28 cellular contexts compared by ENCODE assay signal in the genomic region with DNA sequence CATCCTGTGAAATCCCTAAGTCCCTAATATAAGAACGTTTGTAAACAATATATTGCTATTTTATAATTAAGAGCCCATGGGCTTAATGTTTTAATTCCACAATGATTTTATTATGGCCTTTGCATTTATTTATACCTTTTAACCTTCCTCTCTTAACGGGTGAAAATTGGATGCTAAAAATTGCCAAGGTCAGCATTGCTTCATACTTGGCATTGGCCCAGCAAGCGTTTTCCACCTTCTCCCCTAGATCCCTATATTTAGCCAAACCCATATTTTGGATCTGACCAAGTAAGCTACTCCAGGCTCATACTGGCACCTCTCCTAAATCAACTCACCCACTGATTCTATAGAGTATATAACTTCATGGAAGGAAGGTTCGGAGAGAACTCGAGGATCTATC.
"Had no signal": no experiment of that assay in that cellular context is flagged by ENCODE, and none has a peak within 500 bp of the region (broad histone marks: within the 10 kb centered on the region; RNA-seq: fewer than 3 reads in every experiment).

No MANE protein-coding gene starts in this region.

- H3K9ac ChIP-seq: parathyroid adenoma had no signal

- H3K27ac ChIP-seq: lower lobe of right lung, parathyroid adenoma, right atrium auricular region, sigmoid colon, spleen, suprapubic skin, tibial nerve, uterus had no signal

- H3K27me3 ChIP-seq: right atrium auricular region, sigmoid colon, spleen, tibial nerve, uterus had no signal

- FAIRE-seq: keratinocyte, small intestine had no signal

- H3K36me3 Mint-ChIP-seq: naive thymus-derived CD8-positive, alpha-beta T cell; stimulated activated effector memory CD8-positive, alpha-beta T cell treated with anti-CD3 and anti-CD28 coated beads, Interleukin-12 subunit alpha, Interleukin-12 subunit beta, amount 100 ng/mL, for 72 hours had no signal

- H2AFZ ChIP-seq: parathyroid adenoma had no signal

- ATAC-seq: left cardiac atrium; left lobe of liver; left ventricle myocardium superior; lower lobe of right lung; naive thymus-derived CD8-positive, alpha-beta T cell; stimulated activated effector memory CD8-positive, alpha-beta T cell treated with anti-CD3 and anti-CD28 coated beads, Interleukin-12 subunit alpha, Interleukin-12 subunit beta, amount 100 ng/mL, for 72 hours had no signal

- H3K9me3 ChIP-seq: lower lobe of right lung, right atrium auricular region, suprapubic skin, thoracic aorta, tibial nerve, uterus had no signal

- H3K4me1 ChIP-seq: lower lobe of right lung, parathyroid adenoma, right atrium auricular region, sigmoid colon, spleen, suprapubic skin, uterus had no signal

- H3K4me3 Mint-ChIP-seq: naive thymus-derived CD8-positive, alpha-beta T cell; nephron; neural crest cell; stimulated activated effector memory CD8-positive, alpha-beta T cell treated with anti-CD3 and anti-CD28 coated beads, Interleukin-12 subunit alpha, Interleukin-12 subunit beta, amount 100 ng/mL, for 72 hours; stimulated activated naive CD8-positive, alpha-beta T cell treated with anti-CD3 and anti-CD28 coated beads, Interleukin-15, Interleukin-2, amounts not matched to agents 100 ng/mL and 50 ng/mL, for 24 hours; type B pancreatic cell had no signal

- H3K36me3 ChIP-seq: lower lobe of right lung, right atrium auricular region, sigmoid colon, spleen, suprapubic skin, thoracic aorta, uterus had no signal

- DNase-seq: hippocampal formation; kidney glomerular epithelial cell; left cardiac atrium; left ventricle myocardium superior; lower lobe of right lung; mammary epithelial cell; mesenchymal stem cell; naive thymus-derived CD8-positive, alpha-beta T cell; nucleus accumbens; sigmoid colon; small intestine; spleen; stimulated activated CD4-positive, alpha-beta T cell treated with anti-CD3 and anti-CD28 coated beads, Interleukin-4, amount 100 ng/mL, for 24 hours; stimulated activated naive CD4-positive, alpha-beta T cell; uterus had no signal

- H3K27ac Mint-ChIP-seq: naive thymus-derived CD8-positive, alpha-beta T cell; nephron; progenitor cell of endocrine pancreas; stimulated activated effector memory CD8-positive, alpha-beta T cell treated with anti-CD3 and anti-CD28 coated beads, Interleukin-12 subunit alpha, Interleukin-12 subunit beta, amount 100 ng/mL, for 72 hours; stimulated activated naive CD8-positive, alpha-beta T cell treated with anti-CD3 and anti-CD28 coated beads, Interleukin-15, Interleukin-2, amounts not matched to agents 100 ng/mL and 50 ng/mL, for 24 hours; type B pancreatic cell had no signal

- H3K27me3 Mint-ChIP-seq: progenitor cell of endocrine pancreas, type B pancreatic cell had no signal

- H3K4me3 ChIP-seq: lower lobe of right lung, right atrium auricular region, sigmoid colon, spleen, suprapubic skin, tibial nerve, uterus had no signal

- H3K4me1 Mint-ChIP-seq: naive thymus-derived CD8-positive, alpha-beta T cell; stimulated activated effector memory CD8-positive, alpha-beta T cell treated with anti-CD3 and anti-CD28 coated beads, Interleukin-12 subunit alpha, Interleukin-12 subunit beta, amount 100 ng/mL, for 72 hours had no signal

- H3K79me2 ChIP-seq: parathyroid adenoma had no signal
